18 cellular contexts compared by ENCODE assay signal in genomic region chr7:30867483-30867882, GRCh38.
"Had no signal": no experiment of that assay in that cellular context is flagged by ENCODE, and none has a peak within 500 bp of the region (broad histone marks: within the 10 kb centered on the region; RNA-seq: fewer than 3 reads in every experiment).

No MANE protein-coding gene starts in this region.

- FAIRE-seq: endometrium, frontal cortex, islet of Langerhans had no signal

- H3K4me1 ChIP-seq: uterus had no signal

- ATAC-seq: esophagus mucosa; lower lobe of right lung; natural killer cell; stimulated activated effector memory CD8-positive, alpha-beta T cell treated with anti-CD3 and anti-CD28 coated beads, Interleukin-12 subunit alpha, Interleukin-12 subunit beta, amount 100 ng/mL, for 72 hours had no signal

- H3K9me3 ChIP-seq: heart left ventricle, lower lobe of right lung, right atrium auricular region, tibial artery, upper lobe of left lung, uterus had no signal

- H3K27me3 ChIP-seq: heart left ventricle, right atrium auricular region, tibial artery, upper lobe of left lung, uterus had no signal

- H3K4me3 ChIP-seq: heart left ventricle, lower lobe of right lung, right atrium auricular region, smooth muscle cell, tibial artery, upper lobe of left lung, uterus had no signal

- H3K27ac ChIP-seq: lower lobe of right lung, right atrium auricular region, tibial artery, upper lobe of left lung had no signal

- H3K4me2 ChIP-seq: smooth muscle cell had no signal

- H3K36me3 ChIP-seq: uterus had no signal

- DNase-seq: effector memory CD4-positive, alpha-beta T cell; hypothalamus; kidney glomerular epithelial cell; lower lobe of right lung; natural killer cell; stimulated activated CD4-positive, alpha-beta T cell treated with anti-CD3 and anti-CD28 coated beads, Interleukin-2, amount 100 ng/mL, for 48 hours; stimulated activated CD8-positive, alpha-beta memory T cell treated with anti-CD3 and anti-CD28 coated beads, Interleukin-4, amount 100 ng/mL, for 48 hours; tibial artery; upper lobe of left lung; uterus had no signal
